Comparison of ENCODE assay signal across 8 cellular contexts in the genomic region with DNA sequence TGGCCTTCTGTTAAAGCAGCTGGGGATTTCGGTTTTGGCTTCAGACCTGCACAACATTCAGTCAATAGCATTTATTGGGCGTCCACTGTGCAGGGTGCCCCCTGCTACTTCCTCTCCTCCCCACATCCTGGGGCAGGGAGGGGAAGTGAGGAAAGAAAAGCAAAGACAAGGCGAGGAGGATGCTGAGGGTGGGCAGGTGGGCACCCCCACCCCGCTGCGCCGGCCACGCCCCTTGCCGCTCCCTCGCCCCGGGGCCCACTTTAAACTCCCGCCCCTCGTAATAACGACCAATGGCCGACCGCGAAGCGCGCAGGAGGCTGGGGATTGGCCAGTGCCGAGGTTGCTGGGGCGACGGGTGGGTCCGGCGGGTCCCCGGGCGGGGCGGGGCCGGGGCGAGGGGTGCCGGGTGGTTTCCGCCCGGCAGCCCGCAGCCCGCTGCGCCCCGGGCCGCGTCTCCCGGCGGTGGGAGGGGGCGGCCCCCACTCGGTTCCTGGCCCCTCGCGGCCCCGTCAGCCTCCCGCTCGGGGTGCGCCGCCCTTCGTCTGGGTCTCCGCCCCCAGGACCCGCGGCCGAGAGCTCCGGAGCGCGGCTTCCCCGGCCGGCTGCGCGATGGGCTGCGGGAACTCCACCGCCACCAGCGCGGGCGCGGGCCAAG. TPM values are rescaled to one million over a fixed set of nuclear protein-coding genes. Genes with fewer than 3 reads are reported as not detected.
A peak's percentile ranks its signal among the peaks of the same experiment; 100 is the strongest.
DNase-seq lines count a peak whose midpoint lies in the region; ATAC-seq, FAIRE-seq and TF ChIP-seq lines count a peak whose summit lies in the region.

A gene (plus strand): TSS at position 409 of the 655 bp plus-strand sequence. CDS start 201 bp downstream, at position 610.

- 0 to 1% (median 0%) methylated on average over 37 to 66 of the region's 66 CpGs for WGBS in adipose tissue, 3 donors
- WGBS in psoas muscle, 3 donors, result 0 to 1% (median 0%) methylated on average over 21 to 66 of the region's 66 CpGs

- FAIRE-seq in urothelium cell line (lab: Jason Lieb, UNC), result no peak

- H3K9me3 ChIP-seq in psoas muscle, result no peaks in the 10 kb centered on the region

- no peaks in the 10 kb centered on the region for H3K27me3 ChIP-seq in psoas muscle (ENCODE audit: insufficient read depth in 3 of 3, low read length in 2 of 3)

- intact Hi-C loops in T-helper 1 cell treated with Interleukin-12 subunit alpha and Interleukin-12 subunit beta and Interleukin-4 antibody, amounts not matched to agents 30 ng/mL and 1 ng/mL, for 36 hours (cut with micrococcal nuclease), result loop anchor here (1.0 to 10.0 kb wide), 19 partner anchors 37 to 1764 kb away; a partner anchor contains a TSS
- intact Hi-C loops in left cardiac atrium (cut with DNase I), result no loop called here
- intact Hi-C loops in psoas muscle (cut with DNase I), result loop anchor here in 1 of 2 donors (5.0 kb wide), 1 partner anchor 52 kb away; no protein-coding TSS in a partner anchor

- no peak for TF ChIP-seq CTCF in psoas muscle (IDR thresholded peaks at IDR 0.05)

- peak within 1 kb of the TSS; percentile 82 for H3K4me3 ChIP-seq in psoas muscle

- no peaks in the 10 kb centered on the region for H3K36me3 ChIP-seq in psoas muscle (ENCODE audit: insufficient read depth in 1 of 2, low read depth in 1 of 2)

- TF ChIP-seq POLR2A in GM15510 (IDR thresholded peaks at IDR 0.05; ENCODE audit: borderline replicate concordance, extremely low read depth, insufficient read length), result peak; percentile 44

- no peak within 1 kb of the TSS for H3K27ac ChIP-seq in adipose tissue (ENCODE audit: low read depth, low read length)
- H3K27ac ChIP-seq in psoas muscle, result peak within 1 kb of the TSS; percentile 36

- peaks cover 12% of the 10 kb centered on the region for H3K4me1 ChIP-seq in psoas muscle

- DNase-seq in NCI-H1436 (lab: John Stamatoyannopoulos, UW) (peak; percentile 90), left cardiac atrium (peak; percentile 79), psoas muscle (peak; percentile 73 to 76), urothelium cell line (ENCODE audit: low spot score) (peak; percentile 91)

- ATAC-seq in HG02798 (IDR thresholded peaks at IDR 0.05; ENCODE audit: poor library complexity, unreplicated experiment) (peak; percentile 93), left cardiac atrium (peak; percentile 95 to 96), psoas muscle (peak; percentile 79 to 88 (median 86))

RNA-seq across cellular contexts. Expression of the gene that starts here (rescaled TPM):
- total RNA-seq in T-helper 1 cell treated with Interleukin-12 subunit alpha and Interleukin-12 subunit beta and Interleukin-4 antibody, amounts not matched to agents 30 ng/mL and 1 ng/mL, for 36 hours, result 183 and 191 TPM in 2 replicates
- polyA plus RNA-seq in adipose tissue (10 to 100 TPM in 2 of 3 donors, 1 to 10 TPM in 1; 7.4 to 34.0 (median 15.2) TPM), psoas muscle (10 to 100 TPM; 25.6 to 84.9 (median 43.0) TPM)
- total RNA-seq in left cardiac atrium (1 to 10 TPM; 2.8 to 4.8 TPM), psoas muscle (100 to 1,000 TPM in 2 of 4 donors, 10 to 100 TPM in 2; 31.1 to 228 (median 146) TPM)

Comparison
In these comparisons a context has a peak if more than half of its experiments do, and no peak if none do; other contexts are left out.
1. RNA of the gene that starts here (total RNA-seq): 31.1 to 228 TPM in psoas muscle and 183 to 191 TPM in T-helper 1 cell treated with Interleukin-12 subunit alpha and Interleukin-12 subunit beta and Interleukin-4 antibody, amounts not matched to agents 30 ng/mL and 1 ng/mL, for 36 hours; 2.8 to 4.8 TPM in left cardiac atrium; every median in the first group is over 4 times any median in the second.
2. Peak in every context shown above with its lines, with median percentiles within 50 percentile points of each other: ATAC-seq and DNase-seq.